Comparison of ENCODE assay signal across 11 cellular contexts in the genomic region with DNA sequence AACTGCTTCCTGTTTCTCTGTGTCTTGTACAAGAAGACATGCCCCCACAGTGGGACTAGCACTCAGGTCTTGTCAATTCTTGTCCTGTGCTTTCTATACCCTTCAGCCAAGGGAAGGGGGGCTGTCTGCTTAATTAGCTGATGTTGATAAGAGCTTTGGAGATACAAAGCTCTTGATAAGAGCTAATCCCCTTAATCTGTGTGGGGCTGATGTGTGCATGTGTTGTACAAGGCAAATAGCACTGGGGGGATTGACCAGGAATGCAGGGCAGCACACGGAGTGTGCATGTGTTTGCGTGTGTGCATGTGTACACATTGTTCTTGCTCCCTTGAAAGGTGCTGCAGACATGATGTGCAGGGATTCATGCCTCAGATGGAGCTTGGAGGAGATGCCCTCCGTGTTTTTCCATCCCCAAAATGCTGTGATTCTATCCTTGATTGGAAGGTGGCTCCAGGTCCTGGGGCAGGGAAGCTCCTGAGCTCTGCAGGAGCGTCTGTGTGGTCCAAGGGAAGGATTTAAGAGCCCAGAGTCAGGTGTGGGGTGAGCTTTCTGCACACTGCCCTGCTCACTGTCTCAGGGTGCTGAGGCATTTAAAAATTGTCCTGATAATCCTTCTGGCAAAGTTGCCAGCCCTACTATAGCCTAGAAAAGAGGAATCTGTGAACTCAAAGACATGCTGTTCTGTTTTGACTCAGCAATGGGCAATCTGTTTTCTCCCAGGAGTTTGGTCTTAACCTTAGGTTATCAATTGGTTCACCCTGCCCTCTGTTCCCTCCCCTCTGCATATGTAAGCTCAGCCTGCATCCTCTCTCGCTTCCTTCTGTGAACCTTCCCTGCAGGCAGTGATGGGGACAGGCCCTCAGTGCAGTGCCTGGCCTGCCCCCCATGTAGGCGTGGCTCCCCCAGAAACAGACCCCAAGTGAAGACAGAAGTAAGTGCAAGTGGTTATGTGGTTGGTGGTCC.
DNase-seq lines count a peak whose midpoint lies in the region; ATAC-seq, FAIRE-seq and TF ChIP-seq lines count a peak whose summit lies in the region.
"Had no signal": no experiment of that assay in that cellular context is flagged by ENCODE, and none has a peak within 500 bp of the region (broad histone marks: within the 10 kb centered on the region; RNA-seq: fewer than 3 reads in every experiment).

No MANE protein-coding gene starts in this region.

- intact Hi-C loops in HepG2 (cut with micrococcal nuclease; ENCODE audit: unreplicated experiment) (no loop called here), ovary (cut with DNase I) (no loop called here)

- H3K9ac ChIP-seq in HepG2 (ENCODE audit: insufficient read depth, low read depth, low read length): no peak overlapping the region

- H3K27me3 ChIP-seq in HepG2 (ENCODE audit: control insufficient read depth in 1 of 2, insufficient read depth in 2 of 2, low read length in 2 of 2): no peaks in the 10 kb centered on the region; a peak in 1 of 5 replicates
- no peaks in the 10 kb centered on the region for H3K27me3 ChIP-seq in tibial nerve
- no peaks in the 10 kb centered on the region for H3K27me3 ChIP-seq in ovary
- H3K27me3 ChIP-seq: left lung had no signal

- TF ChIP-seq EP300 in HepG2 (IDR thresholded peaks at IDR 0.05; ENCODE audit: low read depth in 2 of 2, low read length in 2 of 2): no peak
- no peak for TF ChIP-seq EP300 in HepG2 (CRISPR knock-in tag; IDR thresholded peaks at IDR 0.05; ENCODE audit: borderline replicate concordance)
- no peak for TF ChIP-seq EP300 in tibial nerve (IDR thresholded peaks at IDR 0.05)
- no peak for TF ChIP-seq EP300 in ovary (IDR thresholded peaks at IDR 0.05)

- peaks cover 13% of the 10 kb centered on the region for H3K4me1 ChIP-seq in HepG2 (ENCODE audit: insufficient read depth, low read length)
- peaks cover 0 to 12% (median 1%) of the 10 kb centered on the region in 4 donors for H3K4me1 ChIP-seq in tibial nerve
- H3K4me1 ChIP-seq in ovary (ENCODE audit: insufficient read depth): peaks cover 17% of the 10 kb centered on the region
- H3K4me1 ChIP-seq: left lung had no signal

- CTCF ChIA-PET in HepG2 (lab: Yijun Ruan, JAX; ENCODE audit: low intra/inter-chr PET ratio, low total read pairs): no interaction called here

- no peak for FAIRE-seq in HepG2 (lab: Jason Lieb, UNC)
- FAIRE-seq: TTC549 had no signal

- in situ Hi-C loops in HepG2 (cut with HindIII; ENCODE audit: extremely low pct_ligation_motif_present, low pct_unique_long_range_greater_than_20kb): no loop called here

- 38% methylated on average over 6 of the region's 6 CpGs for WGBS in HepG2 (ENCODE audit: low lambda C conversion rate)
- WGBS in tibial nerve, 2 donors: 74 to 79% methylated on average over 6 of the region's 6 CpGs
- 28 to 63% (median 52%) methylated on average over 6 of the region's 6 CpGs for WGBS in ovary, 3 donors

- H3K4me3 ChIP-seq in HepG2 (replicated peaks in 1 of 3; ENCODE audit: insufficient read depth in 1 of 3, low read depth in 2 of 3, low read length in 3 of 3): no peak overlapping the region
- no peak overlapping the region for H3K4me3 ChIP-seq in tibial nerve
- H3K4me3 ChIP-seq in ovary: no peak overlapping the region
- H3K4me3 ChIP-seq: left lung had no signal

- peak overlapping the region; percentile 37; the same call in 1 of the 2 replicates for H3K4me2 ChIP-seq in HepG2 (ENCODE audit: low read depth, low read length)

- TF ChIP-seq POLR2A in HepG2 (IDR thresholded peaks at IDR 0.05; ENCODE audit: insufficient read depth in 1 of 2, low read depth in 2 of 2, low read length in 2 of 2): no peak
- no peak for TF ChIP-seq POLR2A in tibial nerve (IDR thresholded peaks at IDR 0.05)
- no peak for TF ChIP-seq POLR2A in ovary (IDR thresholded peaks at IDR 0.05)

- H4K20me1 ChIP-seq in HepG2 (ENCODE audit: insufficient read depth, low read length): no peaks in the 10 kb centered on the region

- H3K9me3 ChIP-seq in HepG2 (ENCODE audit: low read length): peaks cover 11% of the 10 kb centered on the region
- peaks cover 0 to 14% (median 0%) of the 10 kb centered on the region in 4 donors for H3K9me3 ChIP-seq in tibial nerve
- H3K9me3 ChIP-seq in ovary: no peaks in the 10 kb centered on the region

- H3K27ac ChIP-seq in HepG2 (ENCODE audit: extremely low read length, insufficient read depth, low read length) (no peak overlapping the region), tibial nerve (no peak overlapping the region), ovary (no peak overlapping the region)
- H3K27ac ChIP-seq: left lung had no signal

- H3K79me2 ChIP-seq in HepG2 (ENCODE audit: insufficient read depth, low read length): no peaks in the 10 kb centered on the region

- TF ChIP-seq CTCF in HepG2 (CRISPR knock-in tag; IDR thresholded peaks at IDR 0.05): no peak
- TF ChIP-seq CTCF in tibial nerve (IDR thresholded peaks at IDR 0.05): no peak
- TF ChIP-seq CTCF in ovary (IDR thresholded peaks at IDR 0.05): no peak

- H3K36me3 ChIP-seq in HepG2 (replicated peaks in 1 of 2; ENCODE audit: control insufficient read depth in 1 of 2, insufficient read depth in 2 of 2, low read length in 2 of 2) (no peaks in the 10 kb centered on the region), tibial nerve (no peaks in the 10 kb centered on the region), ovary (no peaks in the 10 kb centered on the region)
- H3K36me3 ChIP-seq: left lung had no signal

- ATAC-seq in GM18867 (IDR thresholded peaks at IDR 0.05; ENCODE audit: unreplicated experiment): peak; percentile 60
- peak; percentile 51 for ATAC-seq in GM21423 (IDR thresholded peaks at IDR 0.05; ENCODE audit: unreplicated experiment)
- ATAC-seq in HG03135 (IDR thresholded peaks at IDR 0.05; ENCODE audit: unreplicated experiment): peak; percentile 50
- peak; percentile 23; the same call in 1 of the 3 replicates for ATAC-seq in HepG2

- POLR2A ChIA-PET in HepG2 (lab: Yijun Ruan, JAX): no interaction called here

- peak overlapping the region; percentile 2 for H2AFZ ChIP-seq in HepG2 (ENCODE audit: low read length)

- TF ChIP-seq RAD21 in HepG2 (CRISPR knock-in tag; IDR thresholded peaks at IDR 0.05): no peak

- BruUV-seq in HepG2 (replicated peaks; lab: Mats Ljungman, UMichigan): no TSS peak

- no peak for DNase-seq in HepG2 (ENCODE audit: low spot score)
- no peak for DNase-seq in NCI-H2107 treated with DMSO at 0.1 percent for 48 hours (lab: John Stamatoyannopoulos, UW; ENCODE audit: unreplicated experiment)
- DNase-seq in tibial nerve (ENCODE audit: low spot score in 2 of 2): no peak
- no peak for DNase-seq in NCI-H1694 treated with DMSO at 0.1 percent for 48 hours (lab: John Stamatoyannopoulos, UW)
- DNase-seq in ovary: no peak
- DNase-seq: left lung; stimulated activated naive CD4-positive, alpha-beta T cell had no signal

TF ChIP-seq in HepG2, 621 proteins besides CTCF, POLR2A, EP300 and RAD21:
- TF ChIP-seq ZNF563 (CRISPR knock-in tag; IDR thresholded peaks at IDR 0.05): no peak
- TF ChIP-seq, protein P1, sequence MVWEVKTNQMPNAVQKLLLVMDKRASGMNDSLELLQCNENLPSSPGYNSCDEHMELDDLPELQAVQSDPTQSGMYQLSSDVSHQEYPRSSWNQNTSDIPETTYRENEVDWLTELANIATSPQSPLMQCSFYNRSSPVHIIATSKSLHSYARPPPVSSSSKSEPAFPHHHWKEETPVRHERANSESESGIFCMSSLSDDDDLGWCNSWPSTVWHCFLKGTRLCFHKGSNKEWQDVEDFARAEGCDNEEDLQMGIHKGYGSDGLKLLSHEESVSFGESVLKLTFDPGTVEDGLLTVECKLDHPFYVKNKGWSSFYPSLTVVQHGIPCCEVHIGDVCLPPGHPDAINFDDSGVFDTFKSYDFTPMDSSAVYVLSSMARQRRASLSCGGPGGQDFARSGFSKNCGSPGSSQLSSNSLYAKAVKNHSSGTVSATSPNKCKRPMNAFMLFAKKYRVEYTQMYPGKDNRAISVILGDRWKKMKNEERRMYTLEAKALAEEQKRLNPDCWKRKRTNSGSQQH (CRISPR knock-in tag; IDR thresholded peaks at IDR 0.05; ENCODE audit: low read depth): 0 out of 2 replicates have a peak, but pooled peaks have one; percentile 39
